In genomic region chr1:52707927-52708655, GRCh38 we compare ENCODE assay signal across 10 cellular contexts. TPM values are rescaled to one million over a fixed set of nuclear protein-coding genes. Genes with fewer than 3 reads are reported as not detected.
DNase-seq lines count a peak whose midpoint lies in the region; ATAC-seq and TF ChIP-seq lines count a peak whose summit lies in the region.
"Had no signal": no experiment of that assay in that cellular context is flagged by ENCODE, and none has a peak within 500 bp of the region (broad histone marks: within the 10 kb centered on the region; RNA-seq: fewer than 3 reads in every experiment).

No MANE protein-coding gene starts in this region.

- no peaks in the 10 kb centered on the region for H3K9me3 ChIP-seq in vagina
- H3K9me3 ChIP-seq: BLaER1 had no signal

- H3K36me3 ChIP-seq in ACC112 (ENCODE audit: insufficient read depth, low read length), result no peaks in the 10 kb centered on the region
- H3K36me3 ChIP-seq in vagina, result no peaks in the 10 kb centered on the region
- H3K36me3 ChIP-seq: BLaER1 had no signal

- peaks cover 6 to 11% (median 7%) of the 10 kb centered on the region in 4 donors for H3K4me1 Mint-ChIP-seq in naive thymus-derived CD8-positive, alpha-beta T cell

- H3K27ac Mint-ChIP-seq in naive thymus-derived CD8-positive, alpha-beta T cell, result no peak overlapping the region
- H3K27ac Mint-ChIP-seq: activated T-helper 2 cell treated with anti-CD3 and anti-CD28 coated beads, Interferon-gamma antibody, Interleukin-2, Interleukin-4, amounts not matched to agents 10 μg/mL and 5 μg/mL and 100 μg/mL, durations not matched to agents 14 hours and 24 hours and 36 hours had no signal

- H3K4me3 Mint-ChIP-seq in naive thymus-derived CD8-positive, alpha-beta T cell, result no peak overlapping the region

- TF ChIP-seq POLR2A in vagina (IDR thresholded peaks at IDR 0.05), result no peak

- H3K4me1 ChIP-seq in ACC112 (ENCODE audit: control insufficient read depth, insufficient read depth, low read length, unreplicated experiment) (peaks cover 6% of the 10 kb centered on the region), vagina (peaks cover 7% of the 10 kb centered on the region)

- H3K27me3 ChIP-seq in ACC112 (ENCODE audit: insufficient read depth, low read length) (no peaks in the 10 kb centered on the region), HL-60 (ENCODE audit: insufficient read depth, poor library complexity, severe bottlenecking) (no peaks in the 10 kb centered on the region), vagina (no peaks in the 10 kb centered on the region)
- H3K27me3 ChIP-seq: BLaER1 had no signal

- H3K9me3 Mint-ChIP-seq in naive thymus-derived CD8-positive, alpha-beta T cell, result no peaks in the 10 kb centered on the region
- H3K9me3 Mint-ChIP-seq: activated T-helper 2 cell treated with anti-CD3 and anti-CD28 coated beads, Interferon-gamma antibody, Interleukin-2, Interleukin-4, amounts not matched to agents 10 μg/mL and 5 μg/mL and 100 μg/mL, durations not matched to agents 14 hours and 24 hours and 36 hours had no signal

- H3K27me3 Mint-ChIP-seq in naive thymus-derived CD8-positive, alpha-beta T cell, result peaks cover 0 to 10% (median 0%) of the 10 kb centered on the region in 5 donors

- H3K27ac ChIP-seq in ACC112 (ENCODE audit: low read depth, low read length) (peak overlapping the region; percentile 27; the same call in 1 of the 2 replicates), HL-60 (replicated peaks) (peak overlapping the region; percentile 43), vagina (no peak overlapping the region)
- H3K27ac ChIP-seq: BLaER1 had no signal

- no peak for TF ChIP-seq CTCF in HL-60 (IDR thresholded peaks at IDR 0.05; ENCODE audit: insufficient read depth, low read length)
- no peak for TF ChIP-seq CTCF in WI38 (IDR thresholded peaks at IDR 0.05; ENCODE audit: low read depth, low read length)
- no peak for TF ChIP-seq CTCF in vagina (IDR thresholded peaks at IDR 0.05)

- peak overlapping the region; percentile 21 for H2AFZ ChIP-seq in ACC112 (ENCODE audit: low read length, unreplicated experiment)

- no peaks in the 10 kb centered on the region for H3K79me2 ChIP-seq in ACC112 (ENCODE audit: control insufficient read depth, insufficient read depth, low read length, unreplicated experiment)

- POLR2A ChIA-PET in naive thymus-derived CD8-positive, alpha-beta T cell (lab: Charles Lee), result no interaction called here

- DNase-seq in HL-60 (ENCODE audit: low read depth in 1 of 2, low spot score in 1 of 2) (peak in 1 of 2 experiments; percentile 69), left kidney (ENCODE audit: low read depth, low spot score) (peak; percentile 16), vagina (ENCODE audit: extremely low spot score in 2 of 2) (no peak)
- no peak for DNase-seq in effector CD4-positive, alpha-beta T cell
- no peak for DNase-seq in naive thymus-derived CD8-positive, alpha-beta T cell

- H3K36me3 Mint-ChIP-seq in naive thymus-derived CD8-positive, alpha-beta T cell, result no peaks in the 10 kb centered on the region

- intact Hi-C loops in vagina (cut with DNase I), result no loop called here

- H3K4me3 ChIP-seq in ACC112 (ENCODE audit: low read depth, low read length) (no peak overlapping the region), HL-60 (replicated peaks; ENCODE audit: insufficient read depth, low read length) (no peak overlapping the region), WI38 (ENCODE audit: low read depth, low read length) (peak overlapping the region; percentile 26), vagina (no peak overlapping the region)
- H3K4me3 ChIP-seq: BLaER1 had no signal

- no peak for ATAC-seq in GM21576 (IDR thresholded peaks at IDR 0.05; ENCODE audit: unreplicated experiment)
- ATAC-seq in naive thymus-derived CD8-positive, alpha-beta T cell, result no peak

RNA-seq across cellular contexts. Expression of gene COA7, which starts 9.9 kb away (rescaled TPM):
- total RNA-seq in naive thymus-derived CD8-positive, alpha-beta T cell, result 1 to 10 TPM; 2.4 to 3.0 TPM
- polyA plus RNA-seq in naive thymus-derived CD8-positive, alpha-beta T cell, result 1 to 10 TPM; 3.1 to 4.2 (median 3.9) TPM
- total RNA-seq in vagina, result 9.8 TPM

RNA-seq across cellular contexts. Expression of gene ZYG11B, which starts 18.2 kb away (rescaled TPM):
- total RNA-seq in naive thymus-derived CD8-positive, alpha-beta T cell, result 10 to 100 TPM; 23.6 to 25.9 TPM
- 10 to 100 TPM; 12.3 to 14.9 (median 12.5) TPM for polyA plus RNA-seq in naive thymus-derived CD8-positive, alpha-beta T cell
- 30.4 TPM for total RNA-seq in vagina
